In genomic region chr3:184526158-184526483, GRCh38 we compare ENCODE assay signal across 1 cellular context.
TF ChIP-seq lines count a peak whose summit lies in the region.

No MANE protein-coding gene starts in this region.

TF ChIP-seq in HepG2, 621 proteins besides CTCF, POLR2A, EP300 and RAD21 (continued from another document):
- TF ChIP-seq PPARG (CRISPR knock-in tag; conservative IDR thresholded peaks at IDR 0.05) = no peak
